Comparison of ENCODE assay signal across 19 cellular contexts in the genomic region with DNA sequence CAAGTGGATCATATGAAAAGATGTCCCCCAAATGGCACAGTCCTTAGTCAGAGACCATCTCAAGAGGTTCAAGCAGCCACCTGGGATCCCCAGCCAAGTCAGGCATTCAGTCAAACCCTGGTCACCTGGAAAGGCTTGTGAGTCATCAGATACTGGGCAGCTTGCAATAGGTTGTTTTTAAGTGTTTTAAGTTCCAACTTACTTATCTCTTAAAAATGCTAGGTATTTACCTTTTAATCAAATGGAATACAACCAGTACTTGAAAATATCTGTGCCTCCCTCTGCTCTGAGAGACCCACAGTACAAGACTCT.
DNase-seq lines count a peak whose midpoint lies in the region; ATAC-seq and TF ChIP-seq lines count a peak whose summit lies in the region.
"Had no signal": no experiment of that assay in that cellular context is flagged by ENCODE, and none has a peak within 500 bp of the region (broad histone marks: within the 10 kb centered on the region; RNA-seq: fewer than 3 reads in every experiment).

No MANE protein-coding gene starts in this region.

- H3K9me3 ChIP-seq in thyroid gland (no peaks in the 10 kb centered on the region), stomach (peaks cover 0 to 15% (median 6%) of the 10 kb centered on the region in 4 donors)
- H3K9me3 ChIP-seq: prostate gland had no signal

- H3K4me3 Mint-ChIP-seq in activated naive CD8-positive, alpha-beta T cell treated with anti-CD3 and anti-CD28 coated beads, Interleukin-2, amount 50 U/mL, for 24 hours: no peak overlapping the region
- H3K4me3 Mint-ChIP-seq: activated CD4-positive, alpha-beta memory T cell treated with anti-CD3 and anti-CD28 coated beads for 36 hours; CD8-positive, alpha-beta T cell; immature natural killer cell; WTC11 had no signal

- no peaks in the 10 kb centered on the region for H3K4me1 Mint-ChIP-seq in activated naive CD8-positive, alpha-beta T cell treated with anti-CD3 and anti-CD28 coated beads, Interleukin-2, amount 50 U/mL, for 24 hours
- H3K4me1 Mint-ChIP-seq: immature natural killer cell had no signal

- no peak for TF ChIP-seq EP300 in stomach (IDR thresholded peaks at IDR 0.05)

- no peaks in the 10 kb centered on the region for H3K4me1 ChIP-seq in thyroid gland
- no peaks in the 10 kb centered on the region for H3K4me1 ChIP-seq in stomach
- H3K4me1 ChIP-seq: heart left ventricle, prostate gland had no signal

- H3K27ac ChIP-seq in thyroid gland: no peak overlapping the region
- H3K27ac ChIP-seq in stomach: no peak overlapping the region
- H3K27ac ChIP-seq: heart left ventricle, prostate gland had no signal

- no peak for TF ChIP-seq CTCF in kidney epithelial cell (IDR thresholded peaks at IDR 0.05; ENCODE audit: insufficient read depth, low read length, poor library complexity, severe bottlenecking)
- TF ChIP-seq CTCF in thyroid gland (IDR thresholded peaks at IDR 0.05): no peak
- no peak for TF ChIP-seq CTCF in stomach (IDR thresholded peaks at IDR 0.05)

- H3K27me3 Mint-ChIP-seq in activated naive CD8-positive, alpha-beta T cell treated with anti-CD3 and anti-CD28 coated beads, Interleukin-2, amount 50 U/mL, for 24 hours: peaks cover 2% of the 10 kb centered on the region

- TF ChIP-seq POLR2A in thyroid gland (IDR thresholded peaks at IDR 0.05): no peak
- no peak for TF ChIP-seq POLR2A in stomach (IDR thresholded peaks at IDR 0.05)

- ATAC-seq in HG03469 (IDR thresholded peaks at IDR 0.05; ENCODE audit: unreplicated experiment): no peak
- no peak for ATAC-seq in activated naive CD8-positive, alpha-beta T cell treated with anti-CD3 and anti-CD28 coated beads, Interleukin-2, amount 50 U/mL, for 24 hours
- ATAC-seq: CD8-positive, alpha-beta T cell; heart left ventricle had no signal

- H3K27me3 ChIP-seq in kidney epithelial cell (ENCODE audit: control insufficient read depth, insufficient read depth, low read length) (no peaks in the 10 kb centered on the region), thyroid gland (no peaks in the 10 kb centered on the region), stomach (no peaks in the 10 kb centered on the region)

- DNase-seq in HT1080 (ENCODE audit: low read depth) (peak; percentile 20), SW480 (ENCODE audit: low spot score) (peak; percentile 19), kidney epithelial cell (ENCODE audit: low read depth) (peak; percentile 67), thyroid gland (peak; percentile 24 to 26), stomach (no peak)
- no peak for DNase-seq in activated naive CD8-positive, alpha-beta T cell treated with anti-CD3 and anti-CD28 coated beads, Interleukin-2, amount 50 U/mL, for 24 hours
- DNase-seq: activated CD4-positive, alpha-beta memory T cell treated with anti-CD3 and anti-CD28 coated beads for 36 hours; activated naive CD4-positive, alpha-beta T cell treated with Interleukin-2 at 50 U/mL for 16 hours; activated T-cell treated with anti-CD3 and anti-CD28 coated beads, Interleukin-2, amount 50 U/mL, for 1 hour; aorta; CD8-positive, alpha-beta T cell; heart left ventricle; immature natural killer cell; midbrain; NCI-H1417 treated with DMSO at 0.1 percent for 48 hours; SHP77 treated with DMSO at 0.1 percent for 48 hours had no signal

- H3K4me3 ChIP-seq in kidney epithelial cell (ENCODE audit: low read depth, low read length): no peak overlapping the region
- no peak overlapping the region for H3K4me3 ChIP-seq in thyroid gland (replicated peaks in 1 of 3)
- H3K4me3 ChIP-seq in stomach: no peak overlapping the region
- H3K4me3 ChIP-seq: heart left ventricle, prostate gland had no signal

- H3K36me3 ChIP-seq in kidney epithelial cell (ENCODE audit: control insufficient read depth, insufficient read depth, low read length) (no peaks in the 10 kb centered on the region), thyroid gland (no peaks in the 10 kb centered on the region), stomach (no peaks in the 10 kb centered on the region)
- H3K36me3 ChIP-seq: heart left ventricle, prostate gland had no signal

- peaks cover 6% of the 10 kb centered on the region for H3K9me3 Mint-ChIP-seq in activated naive CD8-positive, alpha-beta T cell treated with anti-CD3 and anti-CD28 coated beads, Interleukin-2, amount 50 U/mL, for 24 hours
- H3K9me3 Mint-ChIP-seq: activated CD4-positive, alpha-beta memory T cell treated with anti-CD3 and anti-CD28 coated beads for 36 hours had no signal

- intact Hi-C loops in thyroid gland (cut with DNase I): no loop called here
- intact Hi-C loops in stomach (cut with DNase I; ENCODE audit: low total_unique reads): no loop called here

- H3K36me3 Mint-ChIP-seq in activated naive CD8-positive, alpha-beta T cell treated with anti-CD3 and anti-CD28 coated beads, Interleukin-2, amount 50 U/mL, for 24 hours (ENCODE audit: low read depth): no peaks in the 10 kb centered on the region
- H3K36me3 Mint-ChIP-seq: activated CD4-positive, alpha-beta memory T cell treated with anti-CD3 and anti-CD28 coated beads for 36 hours; CD8-positive, alpha-beta T cell; immature natural killer cell had no signal

- H3K27ac Mint-ChIP-seq in activated naive CD8-positive, alpha-beta T cell treated with anti-CD3 and anti-CD28 coated beads, Interleukin-2, amount 50 U/mL, for 24 hours: no peak overlapping the region
- H3K27ac Mint-ChIP-seq: activated CD4-positive, alpha-beta memory T cell treated with anti-CD3 and anti-CD28 coated beads for 36 hours; CD8-positive, alpha-beta T cell; immature natural killer cell; WTC11 had no signal

Comparison
In these comparisons a context has a peak if more than half of its experiments do, and no peak if none do; other contexts are left out.
1. DNase-seq: peak in HT1080 (single experiment), SW480 (single experiment), kidney epithelial cell (single experiment) and thyroid gland (2 of 2); none in stomach (single experiment) and activated naive CD8-positive, alpha-beta T cell treated with anti-CD3 and anti-CD28 coated beads, Interleukin-2, amount 50 U/mL, for 24 hours (single experiment).